ENCODE assay signal across 8 cellular contexts in the genomic region with DNA sequence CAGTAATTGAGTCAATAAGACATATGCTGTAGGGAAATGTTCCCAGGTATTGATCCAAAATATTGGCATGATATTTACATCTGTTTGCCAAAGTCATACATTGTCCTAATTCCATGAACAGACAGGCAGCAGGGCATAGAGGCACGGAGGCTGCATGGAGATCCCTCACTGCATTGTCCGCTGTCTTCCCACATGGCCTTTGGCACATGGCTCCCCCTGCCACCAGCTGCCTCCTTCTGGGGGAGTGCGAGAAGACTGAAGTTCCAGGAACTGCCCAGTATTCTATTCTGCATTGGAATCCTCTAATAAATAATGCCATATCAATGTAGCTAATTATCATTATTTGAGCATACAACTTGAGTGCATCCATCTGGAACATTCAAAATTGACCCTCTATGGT.
"Had no signal": no experiment of that assay in that cellular context is flagged by ENCODE, and none has a peak within 500 bp of the region (broad histone marks: within the 10 kb centered on the region; RNA-seq: fewer than 3 reads in every experiment).

No MANE protein-coding gene starts in this region.

- ATAC-seq: HepG2 had no signal

- H3K4me3 ChIP-seq: GM23248 had no signal

- H2AFZ ChIP-seq: GM23248 had no signal

- H3K9ac ChIP-seq: GM23248 had no signal

- DNase-seq: GM23248, GOT3, H9, HCEC 1CT, KBM-7 had no signal

- H3K27ac ChIP-seq: GM23248, HL-60 had no signal

- FAIRE-seq: H54, HepG2 had no signal
